ENCODE assay signal across 1 cellular context in genomic region chr4:47667552-47667951, GRCh38.
TF ChIP-seq lines count a peak whose summit lies in the region.

No MANE protein-coding gene starts in this region.

TF ChIP-seq in SK-N-SH treated with all-trans-retinoic acid at 6 μM for 48 hours, 23 proteins besides CTCF, POLR2A, EP300 and RAD21 (continued from another document):
- TF ChIP-seq, protein P1, sequence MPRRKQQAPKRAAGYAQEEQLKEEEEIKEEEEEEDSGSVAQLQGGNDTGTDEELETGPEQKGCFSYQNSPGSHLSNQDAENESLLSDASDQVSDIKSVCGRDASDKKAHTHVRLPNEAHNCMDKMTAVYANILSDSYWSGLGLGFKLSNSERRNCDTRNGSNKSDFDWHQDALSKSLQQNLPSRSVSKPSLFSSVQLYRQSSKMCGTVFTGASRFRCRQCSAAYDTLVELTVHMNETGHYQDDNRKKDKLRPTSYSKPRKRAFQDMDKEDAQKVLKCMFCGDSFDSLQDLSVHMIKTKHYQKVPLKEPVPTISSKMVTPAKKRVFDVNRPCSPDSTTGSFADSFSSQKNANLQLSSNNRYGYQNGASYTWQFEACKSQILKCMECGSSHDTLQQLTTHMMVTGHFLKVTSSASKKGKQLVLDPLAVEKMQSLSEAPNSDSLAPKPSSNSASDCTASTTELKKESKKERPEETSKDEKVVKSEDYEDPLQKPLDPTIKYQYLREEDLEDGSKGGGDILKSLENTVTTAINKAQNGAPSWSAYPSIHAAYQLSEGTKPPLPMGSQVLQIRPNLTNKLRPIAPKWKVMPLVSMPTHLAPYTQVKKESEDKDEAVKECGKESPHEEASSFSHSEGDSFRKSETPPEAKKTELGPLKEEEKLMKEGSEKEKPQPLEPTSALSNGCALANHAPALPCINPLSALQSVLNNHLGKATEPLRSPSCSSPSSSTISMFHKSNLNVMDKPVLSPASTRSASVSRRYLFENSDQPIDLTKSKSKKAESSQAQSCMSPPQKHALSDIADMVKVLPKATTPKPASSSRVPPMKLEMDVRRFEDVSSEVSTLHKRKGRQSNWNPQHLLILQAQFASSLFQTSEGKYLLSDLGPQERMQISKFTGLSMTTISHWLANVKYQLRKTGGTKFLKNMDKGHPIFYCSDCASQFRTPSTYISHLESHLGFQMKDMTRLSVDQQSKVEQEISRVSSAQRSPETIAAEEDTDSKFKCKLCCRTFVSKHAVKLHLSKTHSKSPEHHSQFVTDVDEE (CRISPR knock-in tag; IDR thresholded peaks at IDR 0.05) = no peak
- TF ChIP-seq CSDC2 (CRISPR knock-in tag; IDR thresholded peaks at IDR 0.05) (no peak), ZNF70 (CRISPR knock-in tag; IDR thresholded peaks at IDR 0.05) (no peak), TCF4 (CRISPR knock-in tag; IDR thresholded peaks at IDR 0.05; ENCODE audit: borderline replicate concordance) (no peak)
- TF ChIP-seq, protein P2, sequence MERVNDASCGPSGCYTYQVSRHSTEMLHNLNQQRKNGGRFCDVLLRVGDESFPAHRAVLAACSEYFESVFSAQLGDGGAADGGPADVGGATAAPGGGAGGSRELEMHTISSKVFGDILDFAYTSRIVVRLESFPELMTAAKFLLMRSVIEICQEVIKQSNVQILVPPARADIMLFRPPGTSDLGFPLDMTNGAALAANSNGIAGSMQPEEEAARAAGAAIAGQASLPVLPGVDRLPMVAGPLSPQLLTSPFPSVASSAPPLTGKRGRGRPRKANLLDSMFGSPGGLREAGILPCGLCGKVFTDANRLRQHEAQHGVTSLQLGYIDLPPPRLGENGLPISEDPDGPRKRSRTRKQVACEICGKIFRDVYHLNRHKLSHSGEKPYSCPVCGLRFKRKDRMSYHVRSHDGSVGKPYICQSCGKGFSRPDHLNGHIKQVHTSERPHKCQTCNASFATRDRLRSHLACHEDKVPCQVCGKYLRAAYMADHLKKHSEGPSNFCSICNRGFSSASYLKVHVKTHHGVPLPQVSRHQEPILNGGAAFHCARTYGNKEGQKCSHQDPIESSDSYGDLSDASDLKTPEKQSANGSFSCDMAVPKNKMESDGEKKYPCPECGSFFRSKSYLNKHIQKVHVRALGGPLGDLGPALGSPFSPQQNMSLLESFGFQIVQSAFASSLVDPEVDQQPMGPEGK (CRISPR knock-in tag; IDR thresholded peaks at IDR 0.05; ENCODE audit: borderline replicate concordance) = no peak
